ENCODE assay signal across 22 cellular contexts in the genomic region with DNA sequence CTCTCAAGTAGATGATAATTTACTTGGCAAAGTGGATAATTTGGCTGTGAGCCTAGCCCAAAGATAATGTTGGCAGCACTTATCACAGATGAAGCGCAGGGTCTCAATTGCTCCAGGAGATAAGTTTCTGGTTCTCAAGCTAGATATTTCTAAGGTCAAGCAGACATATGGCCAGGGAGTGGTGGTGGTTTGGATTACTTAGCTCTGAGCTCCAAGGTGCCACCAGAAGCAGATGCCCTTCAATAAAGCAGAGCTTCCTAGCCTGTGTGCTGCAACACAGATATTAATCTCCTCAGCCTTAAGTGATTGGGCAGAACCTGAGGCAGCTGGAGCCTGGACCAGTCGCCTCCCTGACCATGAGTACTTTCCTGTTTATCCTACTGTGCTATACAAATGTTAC.
"Had no signal": no experiment of that assay in that cellular context is flagged by ENCODE, and none has a peak within 500 bp of the region (broad histone marks: within the 10 kb centered on the region; RNA-seq: fewer than 3 reads in every experiment).

No MANE protein-coding gene starts in this region.

- H3K9me3 Mint-ChIP-seq: dendritic cell treated with granulocyte-macrophage colony-stimulating factor and Interleukin-4, amounts not matched to agents 40 ng/mL and 50 ng/mL, for 4 days; natural killer cell treated with Interleukin-12 subunit alpha and Interleukin-12 subunit beta and Interleukin-15 and Interleukin-18, amount 100 ng/mL, for 72 hours; neural crest cell; stimulated activated naive CD8-positive, alpha-beta T cell treated with anti-CD3 and anti-CD28 coated beads, Interleukin-15, Interleukin-2, amounts not matched to agents 100 ng/mL and 50 ng/mL, for 24 hours had no signal

- H3K4me3 Mint-ChIP-seq: dendritic cell treated with granulocyte-macrophage colony-stimulating factor and Interleukin-4, amounts not matched to agents 40 ng/mL and 50 ng/mL, for 4 days; endodermal cell; mesothelial cell of epicardium; naive B cell; natural killer cell treated with Interleukin-12 subunit alpha and Interleukin-12 subunit beta and Interleukin-15 and Interleukin-18, amount 100 ng/mL, for 72 hours; neural crest cell; stimulated activated naive B cell treated with anti-CD40 and anti-IgM and Interleukin-4, amounts not matched to agents 10 μg/mL and 1 μg/mL and 100 μg/mL, for 72 hours; stimulated activated naive CD8-positive, alpha-beta T cell treated with anti-CD3 and anti-CD28 coated beads, Interleukin-15, Interleukin-2, amounts not matched to agents 100 ng/mL and 50 ng/mL, for 24 hours had no signal

- H3K4me3 ChIP-seq: gastrocnemius medialis, mucosa of descending colon, pancreas, right lobe of liver, thoracic aorta, tibial nerve, upper lobe of left lung had no signal

- H3K9me3 ChIP-seq: gastrocnemius medialis, mucosa of descending colon, neutrophil, pancreas, right lobe of liver, thoracic aorta, tibial nerve, upper lobe of left lung had no signal

- H3K27ac ChIP-seq: epithelial cell of prostate, gastrocnemius medialis, neutrophil, pancreas, right lobe of liver, thoracic aorta, tibial nerve, upper lobe of left lung had no signal

- H3K4me1 Mint-ChIP-seq: mesothelial cell of epicardium; naive B cell; stimulated activated naive B cell treated with anti-CD40 and anti-IgM and Interleukin-4, amounts not matched to agents 10 μg/mL and 1 μg/mL and 100 μg/mL, for 72 hours had no signal

- H3K36me3 ChIP-seq: gastrocnemius medialis, neutrophil, pancreas, right lobe of liver, thoracic aorta, tibial nerve, upper lobe of left lung had no signal

- ATAC-seq: esophagus mucosa; gastrocnemius medialis; left lobe of liver; mucosa of descending colon; natural killer cell treated with Interleukin-12 subunit alpha and Interleukin-12 subunit beta and Interleukin-15 and Interleukin-18, amount 100 ng/mL, for 72 hours; pancreas; right lobe of liver; stimulated activated naive B cell treated with anti-CD40 and anti-IgM and Interleukin-4, amounts not matched to agents 10 μg/mL and 1 μg/mL and 100 μg/mL, for 72 hours had no signal

- H3K27ac Mint-ChIP-seq: dendritic cell treated with granulocyte-macrophage colony-stimulating factor and Interleukin-4, amounts not matched to agents 40 ng/mL and 50 ng/mL, for 4 days; endodermal cell; mesothelial cell of epicardium; naive B cell; natural killer cell treated with Interleukin-12 subunit alpha and Interleukin-12 subunit beta and Interleukin-15 and Interleukin-18, amount 100 ng/mL, for 72 hours; stimulated activated naive B cell treated with anti-CD40 and anti-IgM and Interleukin-4, amounts not matched to agents 10 μg/mL and 1 μg/mL and 100 μg/mL, for 72 hours; stimulated activated naive CD8-positive, alpha-beta T cell treated with anti-CD3 and anti-CD28 coated beads, Interleukin-15, Interleukin-2, amounts not matched to agents 100 ng/mL and 50 ng/mL, for 24 hours had no signal

- H3K4me1 ChIP-seq: gastrocnemius medialis, pancreas, right lobe of liver, tibial nerve, upper lobe of left lung had no signal

- H3K36me3 Mint-ChIP-seq: mesothelial cell of epicardium; naive B cell; natural killer cell treated with Interleukin-12 subunit alpha and Interleukin-12 subunit beta and Interleukin-15 and Interleukin-18, amount 100 ng/mL, for 72 hours; stimulated activated naive B cell treated with anti-CD40 and anti-IgM and Interleukin-4, amounts not matched to agents 10 μg/mL and 1 μg/mL and 100 μg/mL, for 72 hours had no signal

- DNase-seq: effector CD8-positive, alpha-beta T cell; gastrocnemius medialis; mucosa of descending colon; naive B cell; pancreas; retina; right lobe of liver; small intestine; stimulated activated naive B cell treated with anti-CD40 and anti-IgM and Interleukin-4, amounts not matched to agents 10 μg/mL and 1 μg/mL and 100 μg/mL, for 72 hours; upper lobe of left lung had no signal

- H3K27me3 ChIP-seq: neutrophil had no signal
